8 cellular contexts compared by ENCODE assay signal in genomic region chr3:122021811-122022401, GRCh38. TPM values are rescaled to one million over a fixed set of nuclear protein-coding genes. Genes with fewer than 3 reads are reported as not detected.
DNase-seq lines count a peak whose midpoint lies in the region; ATAC-seq and TF ChIP-seq lines count a peak whose summit lies in the region.

TSS of gene ILDR1 (minus strand) at chr3:122022247. CDS start at chr3:122022077, 170 bp downstream.

- ATAC-seq in GM21619 (IDR thresholded peaks at IDR 0.05; ENCODE audit: unreplicated experiment), result no peak

- peak; percentile 55 for DNase-seq in ELF-1 (ENCODE audit: low read depth, low spot score)
- DNase-seq in H7, result peak; percentile 87
- peak; percentile 35 for DNase-seq in NCI-H345 treated with DMSO at 0.1 percent for 48 hours (lab: John Stamatoyannopoulos, UW; ENCODE audit: unreplicated experiment)
- peak; percentile 81 for DNase-seq in endodermal cell
- DNase-seq in retinal pigment epithelial cell (ENCODE audit: low read depth), result no peak
- DNase-seq in occipital lobe (lab: John Stamatoyannopoulos, UW), result no peak
- DNase-seq in MV-4-11 (lab: John Stamatoyannopoulos, UW), result no peak

- peak within 1 kb of the TSS; percentile 59 for H3K4me3 Mint-ChIP-seq in endodermal cell

- no peak within 1 kb of the TSS for H3K27ac Mint-ChIP-seq in endodermal cell

- H3K36me3 Mint-ChIP-seq in endodermal cell (ENCODE audit: low read depth), result no peaks in the 10 kb centered on the region

- H3K9me3 ChIP-seq in endodermal cell (ENCODE audit: control insufficient read depth, low read length), result no peaks in the 10 kb centered on the region

- peaks cover 29% of the 10 kb centered on the region for H3K4me1 Mint-ChIP-seq in endodermal cell

- H3K27me3 Mint-ChIP-seq in endodermal cell (ENCODE audit: insufficient read depth), result peaks cover 13% of the 10 kb centered on the region

- TF ChIP-seq CTCF in endodermal cell (conservative IDR thresholded peaks at IDR 0.05), result peak; percentile 18
- TF ChIP-seq CTCF in retinal pigment epithelial cell (conservative IDR thresholded peaks at IDR 0.05; ENCODE audit: low read depth, low read length), result no peak

- H3K9ac ChIP-seq in endodermal cell (ENCODE audit: extremely low read depth, low read length, poor library complexity, severe bottlenecking), result no peak within 1 kb of the TSS

- WGBS in endodermal cell (ENCODE audit: insufficient coverage in 1 of 2, insufficient read length in 1 of 2), 2 experiments, result 38 to 91% methylated on average over 6 to 43 of the region's 43 CpGs

- peaks cover 3% of the 10 kb centered on the region; the same call in 1 of the 2 replicates for H3K27me3 ChIP-seq in H7 (ENCODE audit: control insufficient read depth, insufficient read depth, low read length)
- peaks cover 14% of the 10 kb centered on the region for H3K27me3 ChIP-seq in endodermal cell (ENCODE audit: control insufficient read depth, insufficient read depth, low read length, poor library complexity, severe bottlenecking)

- H3K4me3 ChIP-seq in H7 (ENCODE audit: insufficient read depth, low read depth, low read length) (peak within 1 kb of the TSS; percentile 65), endodermal cell (ENCODE audit: low read length) (peak within 1 kb of the TSS; percentile 24), retinal pigment epithelial cell (ENCODE audit: low read length) (peak within 1 kb of the TSS; percentile 42)

- H3K36me3 ChIP-seq in H7 (replicated peaks; ENCODE audit: control insufficient read depth, insufficient read depth, low read length) (no peaks in the 10 kb centered on the region), endodermal cell (ENCODE audit: control insufficient read depth, insufficient read depth, low read length) (no peaks in the 10 kb centered on the region)

- H3K9me3 Mint-ChIP-seq in endodermal cell, result no peaks in the 10 kb centered on the region

- H3K4me1 ChIP-seq in endodermal cell (ENCODE audit: control insufficient read depth, insufficient read depth, low read length), result peaks cover 8% of the 10 kb centered on the region

- H3K27ac ChIP-seq in endodermal cell (ENCODE audit: low read depth, low read length), result no peak within 1 kb of the TSS

RNA-seq across cellular contexts. Expression of gene ILDR1, which starts in this region (rescaled TPM):
- total RNA-seq in H7 (2014; rRNA removed; shearing (Covaris generic)), result 1.00 and 1.1 TPM in 2 replicates
- 1 to 10 TPM; 2.0 to 3.6 TPM for total RNA-seq in endodermal cell
- polyA plus RNA-seq in endodermal cell (2013, experiment 1 of 2), result 0.14 TPM
- not detected for polyA plus RNA-seq in endodermal cell (2013, experiment 2 of 2)
- not detected for total RNA-seq in occipital lobe

Comparison
In these comparisons a context has a peak if more than half of its experiments do, and no peak if none do; other contexts are left out.
1. DNase-seq: peak in ELF-1 (single experiment), H7 (single experiment), NCI-H345 treated with DMSO at 0.1 percent for 48 hours (single experiment) and endodermal cell (single experiment); none in retinal pigment epithelial cell (single experiment), occipital lobe (single experiment) and MV-4-11 (single experiment).
2. Peak in every context shown above with its lines, with median percentiles within 50 percentile points of each other: H3K4me3 ChIP-seq.